ENCODE assay signal across 23 cellular contexts in the genomic region with DNA sequence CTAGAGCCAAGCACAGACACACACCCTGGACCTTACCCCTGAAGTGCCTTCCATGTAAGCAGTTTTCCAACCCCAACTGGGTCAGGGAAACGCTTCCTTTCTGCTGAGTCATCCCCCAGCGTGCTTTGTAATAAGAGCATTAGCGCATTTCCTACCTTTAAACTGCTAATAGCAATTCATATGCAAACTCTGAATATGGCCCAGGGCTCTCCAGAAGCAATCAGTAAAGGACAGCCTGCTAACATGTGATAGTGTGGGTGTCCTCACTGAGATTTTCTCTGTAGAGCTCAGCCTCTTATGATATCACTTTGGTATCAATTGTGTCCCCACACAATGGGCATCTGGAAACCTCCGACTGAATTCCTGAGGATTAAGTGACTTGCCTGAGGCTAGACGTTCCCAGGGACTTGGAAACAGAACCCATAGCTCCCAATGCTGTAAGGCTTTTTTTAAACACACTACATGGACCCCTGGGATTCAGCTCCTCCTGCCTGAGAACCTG. TPM values are rescaled to one million over a fixed set of nuclear protein-coding genes. Genes with fewer than 3 reads are reported as not detected.
A peak's percentile ranks its signal among the peaks of the same experiment; 100 is the strongest.
DNase-seq lines count a peak whose midpoint lies in the region; ATAC-seq lines count a peak whose summit lies in the region.
"Had no signal": no experiment of that assay in that cellular context is flagged by ENCODE, and none has a peak within 500 bp of the region (broad histone marks: within the 10 kb centered on the region; RNA-seq: fewer than 3 reads in every experiment).

No MANE protein-coding gene starts in this region.

- no peaks in the 10 kb centered on the region for H3K4me1 Mint-ChIP-seq in effector memory CD8-positive, alpha-beta T cell (ENCODE audit: low read depth in 2 of 2)
- H3K4me1 Mint-ChIP-seq: activated B cell treated with CpG ODN at 0.5 μM for 24 hours, B cell had no signal

- ATAC-seq in GM19455 (IDR thresholded peaks at IDR 0.05; ENCODE audit: unreplicated experiment), result no peak
- no peak for ATAC-seq in effector memory CD8-positive, alpha-beta T cell (replicated peaks)
- ATAC-seq: activated CD8-positive, alpha-beta T cell treated with anti-CD3 and anti-CD28 coated beads, Interleukin-2, amount 10 ng/mL, durations not matched to agents 7 days and 5 days; activated T-cell treated with anti-CD3 and anti-CD28 coated beads, Interleukin-2, amount 50 U/mL, for 4 hours; foreskin keratinocyte; lower lobe of right lung had no signal

- peak overlapping the region; percentile 45 for H3K4me3 ChIP-seq in HUES64 (ENCODE audit: low read length)
- no peak overlapping the region for H3K4me3 ChIP-seq in ectodermal cell (ENCODE audit: insufficient read depth, low read depth, low read length)
- H3K4me3 ChIP-seq in mesodermal cell (ENCODE audit: extremely low read depth, insufficient read depth, low read length, poor library complexity, severe bottlenecking), result peak overlapping the region; percentile 7
- H3K4me3 ChIP-seq: ascending aorta, lower lobe of right lung had no signal

- H3K36me3 ChIP-seq in ES-I3 (ENCODE audit: insufficient read depth, low read length), result no peaks in the 10 kb centered on the region
- 0 out of 2 replicates have a peak, but pooled peaks cover 9% of the 10 kb centered on the region for H3K36me3 ChIP-seq in HUES64 (ENCODE audit: insufficient read depth, low read length)
- H3K36me3 ChIP-seq in ectodermal cell (ENCODE audit: control insufficient read depth, insufficient read depth, low read length), result no peaks in the 10 kb centered on the region
- no peaks in the 10 kb centered on the region for H3K36me3 ChIP-seq in mesodermal cell (ENCODE audit: control insufficient read depth, insufficient read depth, low read length)
- H3K36me3 ChIP-seq: ascending aorta, lower lobe of right lung had no signal

- H3K9me3 Mint-ChIP-seq in effector memory CD8-positive, alpha-beta T cell, result peaks cover 5 to 7% of the 10 kb centered on the region in 2 donors
- H3K9me3 Mint-ChIP-seq: activated B cell treated with CpG ODN at 0.5 μM for 24 hours; activated T-cell treated with anti-CD3 and anti-CD28 coated beads, Interleukin-2, amount 50 U/mL, for 4 hours had no signal

- no peaks in the 10 kb centered on the region for H3K9me3 ChIP-seq in ES-I3 (ENCODE audit: control insufficient read depth, insufficient read depth, low read length)
- H3K9me3 ChIP-seq in HUES64 (ENCODE audit: insufficient read depth, low read depth, low read length), result no peaks in the 10 kb centered on the region
- H3K9me3 ChIP-seq in ectodermal cell (ENCODE audit: control insufficient read depth, low read length), result no peaks in the 10 kb centered on the region
- H3K9me3 ChIP-seq in mesodermal cell (ENCODE audit: control insufficient read depth, low read length), result no peaks in the 10 kb centered on the region
- H3K9me3 ChIP-seq: ascending aorta, lower lobe of right lung had no signal

- DNase-seq in activated CD4-positive, alpha-beta T cell treated with anti-CD3 and anti-CD28 coated beads for 4 hours, result no peak
- DNase-seq in effector memory CD8-positive, alpha-beta T cell, result no peak
- DNase-seq: activated B cell treated with CpG ODN at 0.5 μM for 24 hours; activated CD8-positive, alpha-beta T cell treated with anti-CD3 and anti-CD28 coated beads, Interleukin-2, amount 10 ng/mL, durations not matched to agents 7 days and 5 days; activated naive CD4-positive, alpha-beta T cell treated with anti-CD3 and anti-CD28 coated beads, Interleukin-2, amount 50 U/mL, for 16 hours; activated T-cell treated with anti-CD3 and anti-CD28 coated beads, Interleukin-2, amount 50 U/mL, for 4 hours; Calu3; GDM1; lower lobe of right lung; NCI-H1105 treated with DMSO at 0.1 percent for 48 hours; NCI-H510A; Right ventricle myocardium superior; stimulated activated CD4-positive, alpha-beta T cell treated with anti-CD3 and anti-CD28 coated beads, Interleukin-2, amount 100 ng/mL, for 24 hours had no signal

- H3K9ac ChIP-seq in ES-I3 (ENCODE audit: low read depth, low read length) (peak overlapping the region; percentile 7; the same call in 1 of the 2 replicates), HUES64 (ENCODE audit: low read depth, low read length) (peak overlapping the region; percentile 72)
- H3K9ac ChIP-seq: parathyroid adenoma had no signal

- H3K27me3 ChIP-seq in HUES64 (ENCODE audit: insufficient read depth, low read length) (no peaks in the 10 kb centered on the region), ectodermal cell (ENCODE audit: control insufficient read depth, insufficient read depth, low read length, poor library complexity, severe bottlenecking) (peaks cover 6% of the 10 kb centered on the region)

- H3K36me3 Mint-ChIP-seq in effector memory CD8-positive, alpha-beta T cell (ENCODE audit: insufficient read depth), result no peaks in the 10 kb centered on the region

- under 1% methylated on average over 5 of the region's 5 CpGs for WGBS in HUES64
- WGBS in ectodermal cell, 2 experiments, result 4 to 5% methylated on average over 5 of the region's 5 CpGs
- WGBS in mesodermal cell (ENCODE audit: insufficient coverage in 2 of 2), 2 experiments, result 4 to 9% methylated on average over 4 to 5 of the region's 5 CpGs

- H3K4me1 ChIP-seq in ES-I3 (ENCODE audit: insufficient read depth, low read length), result peaks cover 64% of the 10 kb centered on the region
- peaks cover 76% of the 10 kb centered on the region for H3K4me1 ChIP-seq in HUES64 (ENCODE audit: insufficient read depth, low read length)
- peaks cover 19% of the 10 kb centered on the region for H3K4me1 ChIP-seq in ectodermal cell (ENCODE audit: control insufficient read depth, insufficient read depth, low read length)
- H3K4me1 ChIP-seq in mesodermal cell (ENCODE audit: control insufficient read depth, insufficient read depth, low read length, poor library complexity, severe bottlenecking), result peaks cover 24% of the 10 kb centered on the region
- H3K4me1 ChIP-seq: foreskin keratinocyte, parathyroid adenoma had no signal

- H3K27me3 Mint-ChIP-seq in effector memory CD8-positive, alpha-beta T cell, result peaks cover 0 to 10% of the 10 kb centered on the region in 2 donors

- no peak overlapping the region for H3K4me3 Mint-ChIP-seq in effector memory CD8-positive, alpha-beta T cell
- H3K4me3 Mint-ChIP-seq: activated B cell treated with CpG ODN at 0.5 μM for 24 hours; activated CD8-positive, alpha-beta T cell treated with anti-CD3 and anti-CD28 coated beads, Interleukin-2, amount 10 ng/mL, durations not matched to agents 7 days and 5 days; activated T-cell treated with anti-CD3 and anti-CD28 coated beads, Interleukin-2, amount 50 U/mL, for 4 hours; B cell; T-helper 1 cell treated with Interleukin-12 subunit alpha and Interleukin-12 subunit beta and Interleukin-4 antibody, amounts not matched to agents 30 μg/mL and 1 μg/mL, for 36 hours had no signal

- H3K27ac ChIP-seq in HUES64 (ENCODE audit: low read depth, low read length), result peak overlapping the region; percentile 95
- peak overlapping the region; percentile 64 for H3K27ac ChIP-seq in ectodermal cell (ENCODE audit: insufficient read depth, low read depth, low read length, poor library complexity, severe bottlenecking)
- peak overlapping the region; percentile 81 for H3K27ac ChIP-seq in mesodermal cell (ENCODE audit: low read depth, low read length, severe bottlenecking)
- H3K27ac ChIP-seq: ascending aorta, foreskin keratinocyte, lower lobe of right lung, parathyroid adenoma had no signal

- no peak overlapping the region for H3K27ac Mint-ChIP-seq in effector memory CD8-positive, alpha-beta T cell
- H3K27ac Mint-ChIP-seq: activated B cell treated with CpG ODN at 0.5 μM for 24 hours; activated CD8-positive, alpha-beta T cell treated with anti-CD3 and anti-CD28 coated beads, Interleukin-2, amount 10 ng/mL, durations not matched to agents 7 days and 5 days; B cell; T-helper 1 cell treated with Interleukin-12 subunit alpha and Interleukin-12 subunit beta and Interleukin-4 antibody, amounts not matched to agents 30 μg/mL and 1 μg/mL, for 36 hours had no signal

RNA-seq across cellular contexts. Expression of a gene that starts 5.6 kb away (rescaled TPM):
- 98.5 TPM for polyA plus RNA-seq in HUES64 (2013, experiment 1 of 2)
- 81.1 TPM for polyA plus RNA-seq in HUES64 (2013, experiment 2 of 2)
- 15.4 TPM for polyA plus RNA-seq in ectodermal cell (2013, experiment 1 of 4)
- 14.4 TPM for polyA plus RNA-seq in ectodermal cell (2013, experiment 2 of 4)
- 14.3 TPM for polyA plus RNA-seq in ectodermal cell (2013, experiment 3 of 4)
- 11.8 TPM for polyA plus RNA-seq in ectodermal cell (2013, experiment 4 of 4)
- polyA plus RNA-seq in mesodermal cell (2013, experiment 1 of 2), result 8.7 TPM
- 6.1 TPM for polyA plus RNA-seq in mesodermal cell (2013, experiment 2 of 2)
